ENCODE assay signal across 11 cellular contexts in the genomic region with DNA sequence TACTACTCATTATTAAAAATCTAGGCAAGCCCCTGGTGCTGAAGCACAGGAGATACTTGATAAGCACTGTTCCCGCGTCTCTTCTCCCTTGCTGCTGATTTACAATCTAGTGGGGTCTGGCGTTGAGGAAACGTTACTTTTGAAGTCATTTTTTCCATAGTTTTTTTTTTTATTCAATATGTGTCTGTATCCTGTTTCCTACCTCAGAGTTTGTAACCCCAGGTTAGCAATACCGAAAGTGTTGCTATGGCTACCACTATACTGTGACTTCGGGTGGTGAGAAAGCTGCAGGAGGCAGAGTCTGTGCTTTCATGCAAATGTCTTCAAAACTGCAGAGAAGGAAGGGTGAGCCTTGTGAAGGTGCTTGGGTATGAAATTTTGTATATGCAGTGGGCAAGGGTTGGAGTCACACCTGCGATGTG.
DNase-seq lines count a peak whose midpoint lies in the region; ATAC-seq lines count a peak whose summit lies in the region.
"Had no signal": no experiment of that assay in that cellular context is flagged by ENCODE, and none has a peak within 500 bp of the region (broad histone marks: within the 10 kb centered on the region; RNA-seq: fewer than 3 reads in every experiment).

No MANE protein-coding gene starts in this region.

- no peaks in the 10 kb centered on the region for H3K27me3 ChIP-seq in MG63
- H3K27me3 ChIP-seq: BLaER1, gastrocnemius medialis, neutrophil had no signal

- ATAC-seq in HG02678 (IDR thresholded peaks at IDR 0.05; ENCODE audit: unreplicated experiment) = peak; percentile 96
- ATAC-seq: gastrocnemius medialis had no signal

- H3K9me3 ChIP-seq in MG63 = no peaks in the 10 kb centered on the region
- H3K9me3 ChIP-seq: BLaER1, gastrocnemius medialis, neutrophil had no signal

- no peak overlapping the region for H3K4me3 ChIP-seq in MG63
- H3K4me3 ChIP-seq: BLaER1, gastrocnemius medialis had no signal

- no peaks in the 10 kb centered on the region for H3K36me3 ChIP-seq in MG63
- H3K36me3 ChIP-seq: BLaER1, gastrocnemius medialis, neutrophil had no signal

- DNase-seq in stimulated activated CD4-positive, alpha-beta T cell treated with anti-CD3 and anti-CD28 coated beads, Interleukin-12 subunit alpha, Interleukin-12 subunit beta, amount 100 ng/mL, for 48 hours (ENCODE audit: low read depth in 2 of 3, low spot score in 1 of 3) = peak in 2 of 3 donors; percentile 3 to 20
- DNase-seq in stimulated activated CD4-positive, alpha-beta T cell treated with anti-CD3 and anti-CD28 coated beads, Interleukin-12 subunit alpha, Interleukin-12 subunit beta, amount 100 ng/mL, for 4 hours = no peak
- DNase-seq in NCI-H526 (lab: John Stamatoyannopoulos, UW) (peak; percentile 15 to 33), superior temporal gyrus (ENCODE audit: extremely low spot score) (peak; percentile 29), MG63 (no peak), H4 (ENCODE audit: low spot score) (no peak), AML-193 (lab: John Stamatoyannopoulos, UW) (no peak)
- DNase-seq: gastrocnemius medialis had no signal

Comparison
In these comparisons a context has a peak if more than half of its experiments do, and no peak if none do; other contexts are left out.
1. DNase-seq: peak in stimulated activated CD4-positive, alpha-beta T cell treated with anti-CD3 and anti-CD28 coated beads, Interleukin-12 subunit alpha, Interleukin-12 subunit beta, amount 100 ng/mL, for 48 hours (2 of 3), NCI-H526 (2 of 2) and superior temporal gyrus (single experiment); none in stimulated activated CD4-positive, alpha-beta T cell treated with anti-CD3 and anti-CD28 coated beads, Interleukin-12 subunit alpha, Interleukin-12 subunit beta, amount 100 ng/mL, for 4 hours (single experiment), MG63 (single experiment), H4 (single experiment) and AML-193 (0 of 2).